ENCODE assay signal across 16 cellular contexts in the genomic region with DNA sequence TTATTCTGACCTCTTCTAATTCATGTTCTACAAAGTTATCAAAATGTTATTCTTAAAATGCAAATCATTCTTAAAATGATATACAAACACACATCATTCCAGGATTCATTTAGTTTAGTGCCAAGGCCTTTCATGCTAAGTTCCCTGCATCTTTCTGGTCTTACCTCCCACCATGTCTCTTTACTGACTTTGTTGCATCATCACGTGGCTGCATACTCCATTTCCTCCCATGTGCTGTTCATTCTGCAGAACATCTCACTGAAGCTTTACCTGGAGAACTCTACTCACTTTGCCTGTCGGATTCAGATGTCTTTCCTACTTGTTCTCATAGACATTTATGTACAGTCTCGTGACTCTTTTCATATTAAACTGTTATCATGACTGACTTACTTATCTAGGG.
A peak's percentile ranks its signal among the peaks of the same experiment; 100 is the strongest.
DNase-seq lines count a peak whose midpoint lies in the region; ATAC-seq, FAIRE-seq and TF ChIP-seq lines count a peak whose summit lies in the region.
"Had no signal": no experiment of that assay in that cellular context is flagged by ENCODE, and none has a peak within 500 bp of the region (broad histone marks: within the 10 kb centered on the region; RNA-seq: fewer than 3 reads in every experiment).

No MANE protein-coding gene starts in this region.

- POLR2A ChIA-PET in H1 (lab: Charles Lee; ENCODE audit: partially characterized antibody) = no interaction called here

- H3K56ac ChIP-seq in H1 (replicated peaks; ENCODE audit: insufficient read length, low read depth, low read length) = no peak overlapping the region

- H2BK15ac ChIP-seq in H1 (ENCODE audit: low read length) (no peak overlapping the region), mesenchymal stem cell (ENCODE audit: low read depth, poor library complexity, severe bottlenecking) (no peak overlapping the region)

- no peak overlapping the region for H4K8ac ChIP-seq in H1 (ENCODE audit: extremely low read depth, insufficient read depth, low read length)
- no peak overlapping the region for H4K8ac ChIP-seq in mesenchymal stem cell (ENCODE audit: low read length)

- no peak for FAIRE-seq in H1 (lab: Jason Lieb, UNC)
- FAIRE-seq: D721Med, GM12892, GM18507 had no signal

- H4K91ac ChIP-seq in H1 (replicated peaks; ENCODE audit: insufficient read length, low read length) (no peak overlapping the region), mesenchymal stem cell (ENCODE audit: low read length) (no peak overlapping the region)

- H3K23me2 ChIP-seq in H1 (ENCODE audit: low read depth, low read length) = no peaks in the 10 kb centered on the region

- H4K5ac ChIP-seq in H1 (ENCODE audit: insufficient read length, low read depth, low read length) = no peak overlapping the region

- no peaks in the 10 kb centered on the region for H3K27me3 ChIP-seq in H1 (replicated peaks in 1 of 4; ENCODE audit: control insufficient read depth in 3 of 4, extremely low read depth in 1 of 4, insufficient read depth in 3 of 4, low read length in 3 of 4)
- no peaks in the 10 kb centered on the region for H3K27me3 ChIP-seq in sigmoid colon
- no peaks in the 10 kb centered on the region for H3K27me3 ChIP-seq in mesenchymal stem cell (ENCODE audit: control insufficient read depth in 1 of 2, insufficient read depth in 1 of 2, low read length in 2 of 2)

- H3K23ac ChIP-seq in H1 (ENCODE audit: insufficient read length) (no peak overlapping the region), mesenchymal stem cell (ENCODE audit: low read length in 2 of 2) (no peak overlapping the region)

- no peaks in the 10 kb centered on the region for H3K79me1 ChIP-seq in H1 (ENCODE audit: low read depth, low read length)
- no peaks in the 10 kb centered on the region for H3K79me1 ChIP-seq in mesenchymal stem cell (replicated peaks; ENCODE audit: low read length, poor library complexity, severe bottlenecking)

- no peak overlapping the region for H3K4ac ChIP-seq in H1 (replicated peaks; ENCODE audit: insufficient read length, low read depth, low read length)
- no peak overlapping the region for H3K4ac ChIP-seq in mesenchymal stem cell (ENCODE audit: low read depth in 1 of 2, low read length in 2 of 2)

- H2BK120ac ChIP-seq in H1 (replicated peaks; ENCODE audit: low read depth, low read length) (no peak overlapping the region), mesenchymal stem cell (ENCODE audit: low read depth, low read length) (no peak overlapping the region)

- no peak overlapping the region for H2BK20ac ChIP-seq in H1 (ENCODE audit: low read length)

- H3K79me2 ChIP-seq in H1 (ENCODE audit: control insufficient read depth in 1 of 2, insufficient read depth in 2 of 2, low read length in 2 of 2) = no peaks in the 10 kb centered on the region

- ATAC-seq in GM21619 (IDR thresholded peaks at IDR 0.05; ENCODE audit: unreplicated experiment) = no peak

- no peak for TF ChIP-seq RAD21 in H1 (IDR thresholded peaks at IDR 0.05 in 1 of 2, conservative IDR thresholded peaks at IDR 0.05 in 1 of 2; ENCODE audit: low read depth in 2 of 2, low read length in 2 of 2)

- H2BK5ac ChIP-seq in H1 (ENCODE audit: low read depth, low read length) (no peak overlapping the region), mesenchymal stem cell (ENCODE audit: low read depth, low read length, poor library complexity, severe bottlenecking) (no peak overlapping the region)

- H3K9me3 ChIP-seq in H1 (ENCODE audit: insufficient read depth in 2 of 2, low read depth in 1 of 2, low read length in 1 of 2) = peaks cover 25 to 30% of the 10 kb centered on the region in 2 experiments
- H3K9me3 ChIP-seq in sigmoid colon = peaks cover 0 to 16% (median 4%) of the 10 kb centered on the region in 4 donors
- peaks cover 14% of the 10 kb centered on the region for H3K9me3 ChIP-seq in mesenchymal stem cell (ENCODE audit: control insufficient read depth, low read length)

- TF ChIP-seq CTCF in NB4 (IDR thresholded peaks at IDR 0.05; ENCODE audit: low read depth, low read length) (no peak), H1 (IDR thresholded peaks at IDR 0.05; ENCODE audit: control extremely low read depth in 1 of 3, insufficient read depth in 1 of 3, low read depth in 1 of 3, low read length in 3 of 3) (no peak), sigmoid colon (IDR thresholded peaks at IDR 0.05) (no peak)

- no peak overlapping the region for H3K14ac ChIP-seq in H1 (ENCODE audit: insufficient read length)
- H3K14ac ChIP-seq in mesenchymal stem cell (ENCODE audit: low read length in 2 of 2) = no peak overlapping the region

- H3K4me3 ChIP-seq in NB4 (ENCODE audit: low read depth, low read length) = no peak overlapping the region
- no peak overlapping the region for H3K4me3 ChIP-seq in H1 (ENCODE audit: extremely low read depth in 1 of 4, insufficient read depth in 2 of 4, low read depth in 3 of 4, low read length in 4 of 4)
- H3K4me3 ChIP-seq in sigmoid colon = no peak overlapping the region
- no peak overlapping the region for H3K4me3 ChIP-seq in mesenchymal stem cell (ENCODE audit: insufficient read depth in 1 of 2, low read depth in 1 of 2, low read length in 2 of 2)
- H3K4me3 ChIP-seq: HAP-1 had no signal

- peak; percentile 2 for DNase-seq in NB4 (ENCODE audit: low read depth)
- DNase-seq in H1 (ENCODE audit: low read depth in 1 of 2, low spot score in 2 of 2) = no peak
- no peak for DNase-seq in sigmoid colon
- no peak for DNase-seq in AML-193 (lab: John Stamatoyannopoulos, UW)
- DNase-seq in stimulated activated CD4-positive, alpha-beta T cell treated with anti-CD3 and anti-CD28 coated beads, Interleukin-2, amount 100 ng/mL, for 24 hours = no peak
- no peak for DNase-seq in mesenchymal stem cell
- DNase-seq: ACHN; Caco-2; CD4-positive, alpha-beta T cell; KBM-7 had no signal

- no peak overlapping the region for H3K4me2 ChIP-seq in H1 (ENCODE audit: insufficient read depth in 1 of 2, low read depth in 2 of 2, low read length in 2 of 2)
- no peak overlapping the region for H3K4me2 ChIP-seq in mesenchymal stem cell (ENCODE audit: low read length, poor library complexity, severe bottlenecking)

- WGBS in H1 (ENCODE audit: extremely low coverage in 1 of 2, insufficient coverage in 1 of 2, insufficient read length in 1 of 2, insufficient replicate concordance in 2 of 2, low coverage in 1 of 2, low lambda C conversion rate in 2 of 2, missing lambda C conversion rate in 1 of 2), 2 experiments = 94% methylated on average over 3 of the region's 3 CpGs; no CpG with 5 or more reads in 1 of the 2 experiments
- WGBS in sigmoid colon, 2 donors = 93% methylated on average over 3 of the region's 3 CpGs
- 95% methylated on average over 3 of the region's 3 CpGs for WGBS in mesenchymal stem cell

- CTCF ChIA-PET in H1 (lab: Charles Lee; ENCODE audit: partially characterized antibody) = interaction anchor here (0.7 kb wide), 1 partner anchor 296 kb away, joined by 3 read pairs; no protein-coding TSS in a partner anchor

- H2AFZ ChIP-seq in H1 (ENCODE audit: low read length) = no peak overlapping the region
- no peak overlapping the region for H2AFZ ChIP-seq in mesenchymal stem cell (ENCODE audit: low read depth, low read length)

- no peak for TF ChIP-seq POLR2A in NB4 (IDR thresholded peaks at IDR 0.05; ENCODE audit: extremely low read depth, insufficient read length)
- no peak for TF ChIP-seq POLR2A in H1 (IDR thresholded peaks at IDR 0.05; ENCODE audit: control extremely low read depth in 1 of 2, low read depth in 2 of 2, low read length in 2 of 2)
- no peak for TF ChIP-seq POLR2A in sigmoid colon (IDR thresholded peaks at IDR 0.05)

- no peak overlapping the region for H2BK12ac ChIP-seq in H1 (ENCODE audit: low read depth, low read length)
- H2BK12ac ChIP-seq in mesenchymal stem cell (ENCODE audit: low read length in 2 of 2) = no peak overlapping the region

- peaks cover 0 to 4% (median 2%) of the 10 kb centered on the region in 4 experiments; a peak in 2 of 8 replicates for H3K36me3 ChIP-seq in H1 (ENCODE audit: control insufficient read depth in 2 of 4, insufficient read depth in 4 of 4, low read length in 3 of 4)
- no peaks in the 10 kb centered on the region for H3K36me3 ChIP-seq in sigmoid colon
- H3K36me3 ChIP-seq in mesenchymal stem cell (ENCODE audit: control insufficient read depth in 1 of 2, insufficient read depth in 2 of 2, low read depth in 1 of 2, low read length in 2 of 2) = peaks cover 0 to 6% of the 10 kb centered on the region in 2 experiments
- H3K36me3 ChIP-seq: HAP-1 had no signal

- H4K20me1 ChIP-seq in H1 (replicated peaks in 1 of 2; ENCODE audit: control insufficient read depth in 1 of 2, insufficient read depth in 2 of 2, low read length in 2 of 2) = no peaks in the 10 kb centered on the region

- no peak overlapping the region for H3K18ac ChIP-seq in H1 (ENCODE audit: extremely low read depth, low read length)
- H3K18ac ChIP-seq in mesenchymal stem cell (ENCODE audit: low read depth in 1 of 2, low read length in 2 of 2) = no peak overlapping the region

- H3K27ac ChIP-seq in H1 (ENCODE audit: low read depth, low read length) (no peak overlapping the region), sigmoid colon (peak overlapping the region in 3 of 4 donors; percentile 77 to 88 (median 79)), mesenchymal stem cell (ENCODE audit: low read length, poor library complexity, severe bottlenecking) (no peak overlapping the region)
- H3K27ac ChIP-seq: C4-2B had no signal

- no peak overlapping the region for H2AK5ac ChIP-seq in H1 (ENCODE audit: low read depth, low read length)
- H2AK5ac ChIP-seq in mesenchymal stem cell (ENCODE audit: low read length, severe bottlenecking) = no peak overlapping the region

- intact Hi-C loops in sigmoid colon (cut with DNase I) = loop anchor here (5.0 kb wide), 1 partner anchor 710 kb away; no protein-coding TSS in a partner anchor

- TF ChIP-seq EP300 in H1 (IDR thresholded peaks at IDR 0.05; ENCODE audit: borderline replicate concordance in 1 of 2, low read depth in 2 of 2, low read length in 2 of 2) (no peak), sigmoid colon (IDR thresholded peaks at IDR 0.05) (no peak)

- H3K4me1 ChIP-seq in H1 (replicated peaks in 1 of 4; ENCODE audit: control insufficient read depth in 3 of 4, insufficient read depth in 4 of 4, low read length in 3 of 4) (no peaks in the 10 kb centered on the region), sigmoid colon (peaks cover 0 to 63% (median 54%) of the 10 kb centered on the region in 4 donors), mesenchymal stem cell (ENCODE audit: control insufficient read depth, insufficient read depth, low read depth, low read length) (no peaks in the 10 kb centered on the region)
- H3K4me1 ChIP-seq: Caco-2, HAP-1 had no signal

- H3K9ac ChIP-seq in H1 (replicated peaks in 1 of 4; ENCODE audit: extremely low read depth in 1 of 4, low read depth in 3 of 4, low read length in 3 of 4) = no peak overlapping the region
- no peak overlapping the region for H3K9ac ChIP-seq in mesenchymal stem cell (ENCODE audit: low read length)

Comparison
In these comparisons a context has a peak if more than half of its experiments do, and no peak if none do; other contexts are left out.
1. H3K27ac ChIP-seq: peak in sigmoid colon (3 of 4); none in H1 (single experiment) and mesenchymal stem cell (single experiment).